Comparison of ENCODE assay signal across 12 cellular contexts in the genomic region with DNA sequence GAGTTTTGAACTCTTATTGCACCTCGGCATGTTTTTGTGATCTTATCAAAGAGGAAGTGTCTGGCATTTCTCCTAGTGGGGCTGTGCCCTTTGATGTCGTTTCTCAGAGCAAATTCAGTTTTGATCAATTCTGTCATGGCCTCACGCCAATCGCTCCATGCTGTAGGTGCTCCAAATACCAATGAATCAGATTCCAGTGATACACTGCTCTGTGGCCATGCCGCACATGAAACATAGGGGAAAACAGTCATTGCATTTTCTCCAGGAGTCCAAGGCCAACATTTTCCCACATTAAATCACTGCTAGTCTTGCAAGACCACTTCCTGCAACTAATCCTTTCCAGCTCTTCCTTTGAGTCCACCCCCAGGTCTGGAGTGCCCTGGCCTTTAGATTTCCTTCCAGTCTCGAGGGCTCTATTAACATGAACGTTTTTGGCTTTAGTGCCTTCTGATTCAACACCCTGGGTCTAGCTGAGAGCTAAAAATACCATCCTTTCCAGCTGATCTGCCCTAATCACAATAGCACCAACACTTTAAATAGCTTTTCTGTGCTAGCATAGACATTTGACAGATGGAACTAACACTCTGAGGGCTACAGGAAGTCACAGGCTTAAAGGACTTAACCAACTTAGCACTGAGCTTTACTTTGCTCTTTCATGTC. TPM values are rescaled to one million over a fixed set of nuclear protein-coding genes. Genes with fewer than 3 reads are reported as not detected.
DNase-seq lines count a peak whose midpoint lies in the region; ATAC-seq and TF ChIP-seq lines count a peak whose summit lies in the region.
"Had no signal": no experiment of that assay in that cellular context is flagged by ENCODE, and none has a peak within 500 bp of the region (broad histone marks: within the 10 kb centered on the region; RNA-seq: fewer than 3 reads in every experiment).

No MANE protein-coding gene starts in this region.

- H3K27me3 ChIP-seq in adrenal gland (no peaks in the 10 kb centered on the region), right cardiac atrium (ENCODE audit: control insufficient read depth, insufficient read depth) (no peaks in the 10 kb centered on the region)
- H3K27me3 ChIP-seq: neutrophil had no signal

- WGBS in adrenal gland, 4 donors = 10 to 15% (median 11%) methylated on average over 7 of the region's 7 CpGs
- WGBS in right cardiac atrium = 17% methylated on average over 7 of the region's 7 CpGs

- peak; percentile 89 to 94 for ATAC-seq in right cardiac atrium
- no peak for ATAC-seq in GM21390 (IDR thresholded peaks at IDR 0.05; ENCODE audit: unreplicated experiment)
- ATAC-seq: stimulated activated naive B cell treated with anti-CD40 and anti-IgM and Interleukin-4, amounts not matched to agents 10 μg/mL and 1 μg/mL and 100 μg/mL, for 72 hours had no signal

- H3K27ac ChIP-seq in adrenal gland (peak overlapping the region in 4 of 5 donors; percentile 18 to 71 (median 40)), right cardiac atrium (ENCODE audit: low read length) (peak overlapping the region; percentile 97)
- H3K27ac ChIP-seq: neutrophil had no signal

- peak in 2 of 6 experiments; percentile 18 to 26 for TF ChIP-seq CTCF in adrenal gland (IDR thresholded peaks at IDR 0.05)

- no peak for TF ChIP-seq POLR2A in adrenal gland (IDR thresholded peaks at IDR 0.05)

- intact Hi-C loops in adrenal gland (cut with DNase I) (no loop called here), right cardiac atrium (cut with DNase I) (no loop called here)

- peaks cover 0 to 25% of the 10 kb centered on the region in 2 donors for H3K36me3 ChIP-seq in adrenal gland (replicated peaks in 1 of 2)

- H3K9me3 ChIP-seq in adrenal gland (replicated peaks in 1 of 3) = no peaks in the 10 kb centered on the region
- H3K9me3 ChIP-seq in right cardiac atrium (ENCODE audit: control insufficient read depth, low read length) = no peaks in the 10 kb centered on the region
- H3K9me3 ChIP-seq: neutrophil had no signal

- DNase-seq in HCEC 1CT (peak; percentile 66), adrenal gland (peak; percentile 39 to 92 (median 82)), right cardiac atrium (no peak), skeletal muscle cell (ENCODE audit: low read depth) (peak; percentile 95), NCI-H1417 treated with DMSO at 0.1 percent for 48 hours (lab: John Stamatoyannopoulos, UW) (no peak), OCI-M1 (lab: John Stamatoyannopoulos, UW) (no peak)
- no peak for DNase-seq in stimulated activated CD4-positive, alpha-beta T cell treated with anti-CD3 and anti-CD28 coated beads, Interleukin-4, amount 100 ng/mL, for 4 hours
- DNase-seq: NCI-H2029 treated with DMSO at 0.1 percent for 48 hours; stimulated activated naive B cell treated with anti-CD40 and anti-IgM and Interleukin-4, amounts not matched to agents 10 μg/mL and 1 μg/mL and 100 μg/mL, for 72 hours; T-helper 2 cell had no signal

- H3K4me1 ChIP-seq in adrenal gland (replicated peaks in 1 of 2) (peaks cover 13 to 28% of the 10 kb centered on the region in 2 donors), right cardiac atrium (ENCODE audit: control insufficient read depth, insufficient read depth, low read length) (peaks cover 12% of the 10 kb centered on the region)

- H3K4me3 ChIP-seq in adrenal gland (no peak overlapping the region), right cardiac atrium (ENCODE audit: low read length) (no peak overlapping the region), skeletal muscle cell (ENCODE audit: low read depth, low read length) (no peak overlapping the region)

RNA-seq across cellular contexts. Expression of gene RASL10B, which starts 18.2 kb away (rescaled TPM):
- total RNA-seq in adrenal gland = 1 to 10 TPM; 1.1 to 8.1 (median 3.0) TPM
- polyA plus RNA-seq in adrenal gland = 1 to 10 TPM; 1.4 to 1.7 (median 1.5) TPM
- total RNA-seq in right cardiac atrium = 10 to 100 TPM; 19.0 to 47.4 (median 34.4) TPM
- polyA plus RNA-seq in right cardiac atrium = 37.2 TPM

RNA-seq across cellular contexts. Expression of gene GAS2L2, which starts 39.8 kb away (rescaled TPM):
- total RNA-seq in adrenal gland = under 1 TPM in 2 of 8 donors, not detected in 6; 0.08 to 0.22 TPM
- under 1 TPM in 2 of 3 donors, not detected in 1; 0.08 to 0.10 TPM for polyA plus RNA-seq in adrenal gland
- under 1 TPM in 2 of 4 donors, not detected in 2; 0.09 to 0.19 TPM for total RNA-seq in right cardiac atrium
- 0.14 TPM for polyA plus RNA-seq in right cardiac atrium

RNA-seq across cellular contexts. Expression of gene C17orf50, which starts 47.5 kb away (rescaled TPM):
- total RNA-seq in adrenal gland (under 1 TPM in 1 of 8 donors, not detected in 7; 0.83 TPM), right cardiac atrium (not detected)
- polyA plus RNA-seq in adrenal gland (under 1 TPM in 2 of 3 donors, not detected in 1; 0.07 to 0.24 TPM), right cardiac atrium (0.14 TPM)

Comparison
In these comparisons a context has a peak if more than half of its experiments do, and no peak if none do; other contexts are left out.
1. DNase-seq: peak in HCEC 1CT (single experiment), adrenal gland (7 of 7) and skeletal muscle cell (single experiment); none in right cardiac atrium (0 of 3), stimulated activated CD4-positive, alpha-beta T cell treated with anti-CD3 and anti-CD28 coated beads, Interleukin-4, amount 100 ng/mL, for 4 hours (0 of 2), NCI-H1417 treated with DMSO at 0.1 percent for 48 hours (single experiment) and OCI-M1 (single experiment).